ENCODE assay signal across 1 cellular context in the genomic region with DNA sequence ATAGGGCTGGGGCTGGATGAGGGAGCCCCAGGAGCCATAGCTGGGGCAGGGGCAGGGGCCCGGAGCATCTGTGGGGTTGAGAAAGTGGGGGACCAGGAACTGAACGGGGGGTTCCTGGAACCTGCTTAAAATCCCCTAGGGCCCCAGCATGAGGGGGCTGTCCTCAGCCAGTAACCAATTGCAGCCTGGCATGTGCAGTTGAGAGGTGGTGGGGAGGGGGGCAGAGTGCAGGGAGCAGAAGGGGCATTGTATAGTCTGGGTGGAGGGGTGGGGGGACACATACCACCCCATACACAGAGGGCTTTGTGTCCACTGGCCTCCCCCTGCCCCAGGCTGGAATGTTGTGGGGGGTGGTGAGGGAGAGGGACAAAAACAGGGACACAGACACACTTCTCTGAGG.
A peak's percentile ranks its signal among the peaks of the same experiment; 100 is the strongest.
TF ChIP-seq lines count a peak whose summit lies in the region.

A gene (minus strand): TSS at position 101 of the 400 bp plus-strand sequence. CDS start 63 bp downstream, at position 38.

TF ChIP-seq in HepG2, 621 proteins besides CTCF, POLR2A, EP300 and RAD21 (continued from another document):
- TF ChIP-seq, protein P1, sequence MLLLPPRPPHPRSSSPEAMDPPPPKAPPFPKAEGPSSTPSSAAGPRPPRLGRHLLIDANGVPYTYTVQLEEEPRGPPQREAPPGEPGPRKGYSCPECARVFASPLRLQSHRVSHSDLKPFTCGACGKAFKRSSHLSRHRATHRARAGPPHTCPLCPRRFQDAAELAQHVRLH (CRISPR knock-in tag; IDR thresholded peaks at IDR 0.05; ENCODE audit: borderline replicate concordance, low read depth): no peak
- no peak for TF ChIP-seq TBP (CRISPR knock-in tag; IDR thresholded peaks at IDR 0.05)
- no peak for TF ChIP-seq TAF1 (CRISPR knock-in tag; IDR thresholded peaks at IDR 0.05)
- TF ChIP-seq SRSF4 (IDR thresholded peaks at IDR 0.05; ENCODE audit: low read depth, low read length, poor library complexity, severe bottlenecking): no peak
- no peak for TF ChIP-seq NR3C1 (CRISPR knock-in tag; IDR thresholded peaks at IDR 0.05)
- TF ChIP-seq NRL (CRISPR knock-in tag; IDR thresholded peaks at IDR 0.05; ENCODE audit: borderline replicate concordance): no peak
- TF ChIP-seq, protein P2, sequence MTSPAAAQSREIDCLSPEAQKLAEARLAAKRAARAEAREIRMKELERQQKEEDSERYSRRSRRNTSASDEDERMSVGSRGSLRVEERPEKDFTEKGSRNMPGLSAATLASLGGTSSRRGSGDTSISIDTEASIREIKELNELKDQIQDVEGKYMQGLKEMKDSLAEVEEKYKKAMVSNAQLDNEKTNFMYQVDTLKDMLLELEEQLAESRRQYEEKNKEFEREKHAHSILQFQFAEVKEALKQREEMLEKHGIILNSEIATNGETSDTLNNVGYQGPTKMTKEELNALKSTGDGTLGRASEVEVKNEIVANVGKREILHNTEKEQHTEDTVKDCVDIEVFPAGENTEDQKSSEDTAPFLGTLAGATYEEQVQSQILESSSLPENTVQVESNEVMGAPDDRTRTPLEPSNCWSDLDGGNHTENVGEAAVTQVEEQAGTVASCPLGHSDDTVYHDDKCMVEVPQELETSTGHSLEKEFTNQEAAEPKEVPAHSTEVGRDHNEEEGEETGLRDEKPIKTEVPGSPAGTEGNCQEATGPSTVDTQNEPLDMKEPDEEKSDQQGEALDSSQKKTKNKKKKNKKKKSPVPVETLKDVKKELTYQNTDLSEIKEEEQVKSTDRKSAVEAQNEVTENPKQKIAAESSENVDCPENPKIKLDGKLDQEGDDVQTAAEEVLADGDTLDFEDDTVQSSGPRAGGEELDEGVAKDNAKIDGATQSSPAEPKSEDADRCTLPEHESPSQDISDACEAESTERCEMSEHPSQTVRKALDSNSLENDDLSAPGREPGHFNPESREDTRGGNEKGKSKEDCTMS (CRISPR knock-in tag; conservative IDR thresholded peaks at IDR 0.05): no peak
- TF ChIP-seq, protein P3, sequence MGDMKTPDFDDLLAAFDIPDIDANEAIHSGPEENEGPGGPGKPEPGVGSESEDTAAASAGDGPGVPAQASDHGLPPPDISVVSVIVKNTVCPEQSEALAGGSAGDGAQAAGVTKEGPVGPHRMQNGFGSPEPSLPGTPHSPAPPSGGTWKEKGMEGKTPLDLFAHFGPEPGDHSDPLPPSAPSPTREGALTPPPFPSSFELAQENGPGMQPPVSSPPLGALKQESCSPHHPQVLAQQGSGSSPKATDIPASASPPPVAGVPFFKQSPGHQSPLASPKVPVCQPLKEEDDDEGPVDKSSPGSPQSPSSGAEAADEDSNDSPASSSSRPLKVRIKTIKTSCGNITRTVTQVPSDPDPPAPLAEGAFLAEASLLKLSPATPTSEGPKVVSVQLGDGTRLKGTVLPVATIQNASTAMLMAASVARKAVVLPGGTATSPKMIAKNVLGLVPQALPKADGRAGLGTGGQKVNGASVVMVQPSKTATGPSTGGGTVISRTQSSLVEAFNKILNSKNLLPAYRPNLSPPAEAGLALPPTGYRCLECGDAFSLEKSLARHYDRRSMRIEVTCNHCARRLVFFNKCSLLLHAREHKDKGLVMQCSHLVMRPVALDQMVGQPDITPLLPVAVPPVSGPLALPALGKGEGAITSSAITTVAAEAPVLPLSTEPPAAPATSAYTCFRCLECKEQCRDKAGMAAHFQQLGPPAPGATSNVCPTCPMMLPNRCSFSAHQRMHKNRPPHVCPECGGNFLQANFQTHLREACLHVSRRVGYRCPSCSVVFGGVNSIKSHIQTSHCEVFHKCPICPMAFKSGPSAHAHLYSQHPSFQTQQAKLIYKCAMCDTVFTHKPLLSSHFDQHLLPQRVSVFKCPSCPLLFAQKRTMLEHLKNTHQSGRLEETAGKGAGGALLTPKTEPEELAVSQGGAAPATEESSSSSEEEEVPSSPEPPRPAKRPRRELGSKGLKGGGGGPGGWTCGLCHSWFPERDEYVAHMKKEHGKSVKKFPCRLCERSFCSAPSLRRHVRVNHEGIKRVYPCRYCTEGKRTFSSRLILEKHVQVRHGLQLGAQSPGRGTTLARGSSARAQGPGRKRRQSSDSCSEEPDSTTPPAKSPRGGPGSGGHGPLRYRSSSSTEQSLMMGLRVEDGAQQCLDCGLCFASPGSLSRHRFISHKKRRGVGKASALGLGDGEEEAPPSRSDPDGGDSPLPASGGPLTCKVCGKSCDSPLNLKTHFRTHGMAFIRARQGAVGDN (CRISPR knock-in tag; IDR thresholded peaks at IDR 0.05): peak; percentile 12; the same call in 1 of the 2 replicates
- TF ChIP-seq NR2F2 (IDR thresholded peaks at IDR 0.05; ENCODE audit: borderline replicate concordance, low read depth): no peak
- no peak for TF ChIP-seq SIN3A (IDR thresholded peaks at IDR 0.05; ENCODE audit: borderline replicate concordance, low read depth, low read length)
- TF ChIP-seq AKAP8 (CRISPR knock-in tag; IDR thresholded peaks at IDR 0.05): no peak
- TF ChIP-seq, protein P4, sequence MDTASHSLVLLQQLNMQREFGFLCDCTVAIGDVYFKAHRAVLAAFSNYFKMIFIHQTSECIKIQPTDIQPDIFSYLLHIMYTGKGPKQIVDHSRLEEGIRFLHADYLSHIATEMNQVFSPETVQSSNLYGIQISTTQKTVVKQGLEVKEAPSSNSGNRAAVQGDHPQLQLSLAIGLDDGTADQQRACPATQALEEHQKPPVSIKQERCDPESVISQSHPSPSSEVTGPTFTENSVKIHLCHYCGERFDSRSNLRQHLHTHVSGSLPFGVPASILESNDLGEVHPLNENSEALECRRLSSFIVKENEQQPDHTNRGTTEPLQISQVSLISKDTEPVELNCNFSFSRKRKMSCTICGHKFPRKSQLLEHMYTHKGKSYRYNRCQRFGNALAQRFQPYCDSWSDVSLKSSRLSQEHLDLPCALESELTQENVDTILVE (CRISPR knock-in tag; IDR thresholded peaks at IDR 0.05): no peak
- TF ChIP-seq, protein P5, sequence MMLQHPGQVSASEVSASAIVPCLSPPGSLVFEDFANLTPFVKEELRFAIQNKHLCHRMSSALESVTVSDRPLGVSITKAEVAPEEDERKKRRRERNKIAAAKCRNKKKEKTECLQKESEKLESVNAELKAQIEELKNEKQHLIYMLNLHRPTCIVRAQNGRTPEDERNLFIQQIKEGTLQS (CRISPR knock-in tag; IDR thresholded peaks at IDR 0.05): no peak
- TF ChIP-seq, protein P6, sequence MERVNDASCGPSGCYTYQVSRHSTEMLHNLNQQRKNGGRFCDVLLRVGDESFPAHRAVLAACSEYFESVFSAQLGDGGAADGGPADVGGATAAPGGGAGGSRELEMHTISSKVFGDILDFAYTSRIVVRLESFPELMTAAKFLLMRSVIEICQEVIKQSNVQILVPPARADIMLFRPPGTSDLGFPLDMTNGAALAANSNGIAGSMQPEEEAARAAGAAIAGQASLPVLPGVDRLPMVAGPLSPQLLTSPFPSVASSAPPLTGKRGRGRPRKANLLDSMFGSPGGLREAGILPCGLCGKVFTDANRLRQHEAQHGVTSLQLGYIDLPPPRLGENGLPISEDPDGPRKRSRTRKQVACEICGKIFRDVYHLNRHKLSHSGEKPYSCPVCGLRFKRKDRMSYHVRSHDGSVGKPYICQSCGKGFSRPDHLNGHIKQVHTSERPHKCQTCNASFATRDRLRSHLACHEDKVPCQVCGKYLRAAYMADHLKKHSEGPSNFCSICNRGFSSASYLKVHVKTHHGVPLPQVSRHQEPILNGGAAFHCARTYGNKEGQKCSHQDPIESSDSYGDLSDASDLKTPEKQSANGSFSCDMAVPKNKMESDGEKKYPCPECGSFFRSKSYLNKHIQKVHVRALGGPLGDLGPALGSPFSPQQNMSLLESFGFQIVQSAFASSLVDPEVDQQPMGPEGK (CRISPR knock-in tag; IDR thresholded peaks at IDR 0.05): peak; percentile 85
- TF ChIP-seq TEAD3 (CRISPR knock-in tag; optimal IDR thresholded peaks at IDR 0.05; ENCODE audit: borderline replicate concordance): peak; percentile 48
- no peak for TF ChIP-seq PRMT3 (CRISPR knock-in tag; IDR thresholded peaks at IDR 0.05; ENCODE audit: borderline replicate concordance, low read depth)
- TF ChIP-seq SIX4 (CRISPR knock-in tag; IDR thresholded peaks at IDR 0.05): no peak
- no peak for TF ChIP-seq SOX13 (IDR thresholded peaks at IDR 0.05)
- TF ChIP-seq SOX13 (CRISPR knock-in tag; conservative IDR thresholded peaks at IDR 0.05 in 1 of 2, IDR thresholded peaks at IDR 0.05 in 1 of 2): peak in 1 of 2 experiments; percentile 35; a peak in 1 of 4 replicates
- no peak for TF ChIP-seq MEIS1 (CRISPR knock-in tag; IDR thresholded peaks at IDR 0.05; ENCODE audit: borderline replicate concordance)
TF ChIP-seq in HepG2: peak in this region for 5.
